ENCODE assay signal across 1 cellular context in genomic region chr3:144104146-144104545, GRCh38.
TF ChIP-seq lines count a peak whose summit lies in the region.

No MANE protein-coding gene starts in this region.

TF ChIP-seq in HepG2, 621 proteins besides CTCF, POLR2A, EP300 and RAD21 (continued from another document):
- TF ChIP-seq ZHX2 (IDR thresholded peaks at IDR 0.05; ENCODE audit: low read depth) (no peak), ZHX2 (CRISPR knock-in tag; IDR thresholded peaks at IDR 0.05; ENCODE audit: borderline replicate concordance) (no peak), HOXA3 (CRISPR knock-in tag; IDR thresholded peaks at IDR 0.05) (no peak), ZNF230 (CRISPR knock-in tag; IDR thresholded peaks at IDR 0.05) (no peak), MAZ (IDR thresholded peaks at IDR 0.05; ENCODE audit: borderline replicate concordance, low read depth, low read length) (no peak), MAZ (CRISPR knock-in tag; IDR thresholded peaks at IDR 0.05; ENCODE audit: low read depth) (no peak), ZNF232 (CRISPR knock-in tag; IDR thresholded peaks at IDR 0.05; ENCODE audit: borderline replicate concordance) (no peak), PRDM10 (CRISPR knock-in tag; IDR thresholded peaks at IDR 0.05; ENCODE audit: low read depth) (no peak), MYPOP (CRISPR knock-in tag; IDR thresholded peaks at IDR 0.05) (no peak), ZFP62 (CRISPR knock-in tag; IDR thresholded peaks at IDR 0.05) (no peak), ZNF629 (CRISPR knock-in tag; conservative IDR thresholded peaks at IDR 0.05) (no peak), TCF7 (IDR thresholded peaks at IDR 0.05; ENCODE audit: low read depth) (no peak), ZNF83 (CRISPR knock-in tag; IDR thresholded peaks at IDR 0.05; ENCODE audit: borderline replicate concordance) (no peak)
